ENCODE assay signal across 16 cellular contexts in genomic region chr2:240400319-240401161, GRCh38. TPM values are rescaled to one million over a fixed set of nuclear protein-coding genes. Genes with fewer than 3 reads are reported as not detected.
A peak's percentile ranks its signal among the peaks of the same experiment; 100 is the strongest.
DNase-seq lines count a peak whose midpoint lies in the region; ATAC-seq and TF ChIP-seq lines count a peak whose summit lies in the region.
"Had no signal": no experiment of that assay in that cellular context is flagged by ENCODE, and none has a peak within 500 bp of the region (broad histone marks: within the 10 kb centered on the region; RNA-seq: fewer than 3 reads in every experiment).

No MANE protein-coding gene starts in this region.

- H3K4me2 ChIP-seq in neural progenitor cell = no peak overlapping the region

- 89 to 92% methylated on average over 22 of the region's 22 CpGs for WGBS in aorta, 2 donors

- H3K27ac ChIP-seq in neural progenitor cell = no peak overlapping the region
- no peak overlapping the region for H3K27ac ChIP-seq in aorta (ENCODE audit: low read depth in 1 of 2, low read length in 2 of 2)
- H3K27ac ChIP-seq: heart right ventricle had no signal

- H3K27me3 ChIP-seq in neural progenitor cell (no peaks in the 10 kb centered on the region), aorta (ENCODE audit: control insufficient read depth in 1 of 2, insufficient read depth in 2 of 2, low read length in 1 of 2) (no peaks in the 10 kb centered on the region)

- H3K9me3 ChIP-seq in neural progenitor cell (ENCODE audit: low read depth) (no peaks in the 10 kb centered on the region), aorta (ENCODE audit: control insufficient read depth, low read length) (no peaks in the 10 kb centered on the region)
- H3K9me3 ChIP-seq: heart right ventricle had no signal

- TF ChIP-seq CTCF in neural progenitor cell (IDR thresholded peaks at IDR 0.05) = no peak

- H2AFZ ChIP-seq in neural progenitor cell (replicated peaks) = no peak overlapping the region

- no peaks in the 10 kb centered on the region for H4K20me1 ChIP-seq in neural progenitor cell (ENCODE audit: low read depth)

- no peaks in the 10 kb centered on the region for H3K79me2 ChIP-seq in neural progenitor cell (ENCODE audit: low read depth)

- no peaks in the 10 kb centered on the region for H3K9me3 Mint-ChIP-seq in stimulated activated naive CD8-positive, alpha-beta T cell treated with anti-CD3 and anti-CD28 coated beads, Interleukin-15, amount 100 ng/mL, for 72 hours
- no peaks in the 10 kb centered on the region for H3K9me3 Mint-ChIP-seq in neural progenitor cell
- H3K9me3 Mint-ChIP-seq in activated T-helper 2 cell treated with anti-CD3 and anti-CD28 coated beads, Interferon-gamma antibody, Interleukin-2, Interleukin-4, amounts not matched to agents 10 μg/mL and 5 μg/mL and 100 μg/mL, durations not matched to agents 14 hours and 24 hours and 36 hours = no peaks in the 10 kb centered on the region

- no peaks in the 10 kb centered on the region for H3F3A ChIP-seq in neural progenitor cell (ENCODE audit: low read depth)

- H3K27ac Mint-ChIP-seq in stimulated activated naive CD8-positive, alpha-beta T cell treated with anti-CD3 and anti-CD28 coated beads, Interleukin-15, amount 100 ng/mL, for 72 hours = no peak overlapping the region
- H3K27ac Mint-ChIP-seq in neural progenitor cell = peak overlapping the region; percentile 57
- no peak overlapping the region for H3K27ac Mint-ChIP-seq in activated T-helper 2 cell treated with anti-CD3 and anti-CD28 coated beads, Interferon-gamma antibody, Interleukin-2, Interleukin-4, amounts not matched to agents 10 μg/mL and 5 μg/mL and 100 μg/mL, durations not matched to agents 14 hours and 24 hours and 36 hours

- intact Hi-C loops in aorta (cut with DNase I) = no loop called here
- intact Hi-C loops in activated T-helper 2 cell treated with anti-CD3 and anti-CD28 coated beads, Interferon-gamma antibody, Interleukin-2, Interleukin-4, amounts not matched to agents 10 μg/mL and 5 μg/mL and 100 μg/mL, durations not matched to agents 14 hours and 24 hours and 36 hours (cut with micrococcal nuclease) = no loop called here

- ATAC-seq in stimulated activated naive CD8-positive, alpha-beta T cell treated with anti-CD3 and anti-CD28 coated beads, Interleukin-15, Interleukin-2, amounts not matched to agents 100 U/mL and 50 U/mL, for 24 hours = no peak
- ATAC-seq in stimulated activated naive CD8-positive, alpha-beta T cell treated with anti-CD3 and anti-CD28 coated beads, Interleukin-15, amount 100 ng/mL, for 72 hours = no peak
- no peak for ATAC-seq in aorta (ENCODE audit: low FRiP score)
- ATAC-seq: GM12878 had no signal

- H3K27me3 Mint-ChIP-seq in stimulated activated naive CD8-positive, alpha-beta T cell treated with anti-CD3 and anti-CD28 coated beads, Interleukin-15, amount 100 ng/mL, for 72 hours = peaks cover 26% of the 10 kb centered on the region
- peaks cover 4% of the 10 kb centered on the region for H3K27me3 Mint-ChIP-seq in neural progenitor cell (ENCODE audit: insufficient read depth, low read depth)
- H3K27me3 Mint-ChIP-seq in activated T-helper 2 cell treated with anti-CD3 and anti-CD28 coated beads, Interferon-gamma antibody, Interleukin-2, Interleukin-4, amounts not matched to agents 10 μg/mL and 5 μg/mL and 100 μg/mL, durations not matched to agents 14 hours and 24 hours and 36 hours (ENCODE audit: low read depth) = no peaks in the 10 kb centered on the region

- DNase-seq in stimulated activated naive CD8-positive, alpha-beta T cell treated with anti-CD3 and anti-CD28 coated beads, Interleukin-15, Interleukin-2, amounts not matched to agents 100 U/mL and 50 U/mL, for 24 hours = peak; percentile 2
- no peak for DNase-seq in stimulated activated naive CD8-positive, alpha-beta T cell treated with anti-CD3 and anti-CD28 coated beads, Interleukin-15, amount 100 ng/mL, for 72 hours
- DNase-seq in ecto neural progenitor cell (ENCODE audit: low spot score) = peak; percentile 50
- no peak for DNase-seq in neural progenitor cell (ENCODE audit: low spot score)
- DNase-seq in aorta = peak; percentile 40 to 72
- DNase-seq in effector CD4-positive, alpha-beta T cell = no peak
- DNase-seq in activated T-helper 2 cell treated with anti-CD3 and anti-CD28 coated beads, Interferon-gamma antibody, Interleukin-2, Interleukin-4, amounts not matched to agents 10 μg/mL and 5 μg/mL and 100 μg/mL, durations not matched to agents 14 hours and 24 hours and 36 hours (ENCODE audit: low spot score) = no peak
- DNase-seq in NCI-H1436 treated with DMSO at 0.1 percent for 48 hours (lab: John Stamatoyannopoulos, UW) = no peak
- DNase-seq: activated CD4-positive, alpha-beta T cell treated with anti-CD3 and anti-CD28 coated beads for 4 hours; heart right ventricle; NCI-H2029; NCI-H510A; occipital lobe; SIG-M5; stimulated activated CD4-positive, alpha-beta T cell treated with anti-CD3 and anti-CD28 coated beads, Interleukin-4, amount 100 ng/mL, for 1 hour had no signal

- H3K4me3 ChIP-seq in neural progenitor cell (no peak overlapping the region), aorta (ENCODE audit: low read length in 2 of 2) (no peak overlapping the region)
- H3K4me3 ChIP-seq: GM12878, heart right ventricle had no signal

- no peak overlapping the region for H3K4me3 Mint-ChIP-seq in stimulated activated naive CD8-positive, alpha-beta T cell treated with anti-CD3 and anti-CD28 coated beads, Interleukin-15, amount 100 ng/mL, for 72 hours
- H3K4me3 Mint-ChIP-seq in neural progenitor cell = no peak overlapping the region
- H3K4me3 Mint-ChIP-seq in activated T-helper 2 cell treated with anti-CD3 and anti-CD28 coated beads, Interferon-gamma antibody, Interleukin-2, Interleukin-4, amounts not matched to agents 10 μg/mL and 5 μg/mL and 100 μg/mL, durations not matched to agents 14 hours and 24 hours and 36 hours (ENCODE audit: low read depth) = no peak overlapping the region

- H3K9ac ChIP-seq in neural progenitor cell = no peak overlapping the region

- H3K4me1 ChIP-seq in neural progenitor cell (peaks cover 5% of the 10 kb centered on the region), aorta (ENCODE audit: control insufficient read depth in 1 of 2, insufficient read depth in 2 of 2, low read length in 2 of 2) (no peaks in the 10 kb centered on the region)
- H3K4me1 ChIP-seq: heart right ventricle had no signal

- peaks cover 12% of the 10 kb centered on the region for H3K4me1 Mint-ChIP-seq in stimulated activated naive CD8-positive, alpha-beta T cell treated with anti-CD3 and anti-CD28 coated beads, Interleukin-15, amount 100 ng/mL, for 72 hours
- H3K4me1 Mint-ChIP-seq in neural progenitor cell = peaks cover 20% of the 10 kb centered on the region
- peaks cover 28% of the 10 kb centered on the region for H3K4me1 Mint-ChIP-seq in activated T-helper 2 cell treated with anti-CD3 and anti-CD28 coated beads, Interferon-gamma antibody, Interleukin-2, Interleukin-4, amounts not matched to agents 10 μg/mL and 5 μg/mL and 100 μg/mL, durations not matched to agents 14 hours and 24 hours and 36 hours (ENCODE audit: low read depth)

- no peaks in the 10 kb centered on the region for H3K36me3 ChIP-seq in neural progenitor cell
- H3K36me3 ChIP-seq in aorta (ENCODE audit: control insufficient read depth in 1 of 2, insufficient read depth in 2 of 2, low read length in 1 of 2) = no peaks in the 10 kb centered on the region
- H3K36me3 ChIP-seq: heart right ventricle had no signal

- no peaks in the 10 kb centered on the region for H3K36me3 Mint-ChIP-seq in neural progenitor cell
- H3K36me3 Mint-ChIP-seq in activated T-helper 2 cell treated with anti-CD3 and anti-CD28 coated beads, Interferon-gamma antibody, Interleukin-2, Interleukin-4, amounts not matched to agents 10 μg/mL and 5 μg/mL and 100 μg/mL, durations not matched to agents 14 hours and 24 hours and 36 hours (ENCODE audit: low read depth) = no peaks in the 10 kb centered on the region

RNA-seq across cellular contexts. Expression of gene GPC1, which starts 34.9 kb away (rescaled TPM):
- total RNA-seq in neural progenitor cell (ENCODE audit: low replicate concordance) (14.2 and 65.0 TPM in 2 replicates), aorta (10 to 100 TPM; 32.3 to 62.6 TPM)
- 10 to 100 TPM; 28.0 to 66.8 TPM for polyA plus RNA-seq in aorta
- total RNA-seq in activated T-helper 2 cell treated with anti-CD3 and anti-CD28 coated beads, Interferon-gamma antibody, Interleukin-2, Interleukin-4, amounts not matched to agents 10 μg/mL and 5 μg/mL and 100 μg/mL, durations not matched to agents 14 hours and 24 hours and 36 hours = 21.9 and 25.6 TPM in 2 replicates

Comparison
In these comparisons a context has a peak if more than half of its experiments do, and no peak if none do; other contexts are left out.
1. DNase-seq: peak in stimulated activated naive CD8-positive, alpha-beta T cell treated with anti-CD3 and anti-CD28 coated beads, Interleukin-15, Interleukin-2, amounts not matched to agents 100 U/mL and 50 U/mL, for 24 hours (single experiment), ecto neural progenitor cell (single experiment) and aorta (2 of 2); none in stimulated activated naive CD8-positive, alpha-beta T cell treated with anti-CD3 and anti-CD28 coated beads, Interleukin-15, amount 100 ng/mL, for 72 hours (0 of 2), neural progenitor cell (single experiment), effector CD4-positive, alpha-beta T cell (single experiment), activated T-helper 2 cell treated with anti-CD3 and anti-CD28 coated beads, Interferon-gamma antibody, Interleukin-2, Interleukin-4, amounts not matched to agents 10 μg/mL and 5 μg/mL and 100 μg/mL, durations not matched to agents 14 hours and 24 hours and 36 hours (single experiment) and NCI-H1436 treated with DMSO at 0.1 percent for 48 hours (single experiment).